Comparison of ENCODE assay signal across 12 cellular contexts in genomic region chr5:141565826-141566575, GRCh38. TPM values are rescaled to one million over a fixed set of nuclear protein-coding genes. Genes with fewer than 3 reads are reported as not detected.
DNase-seq lines count a peak whose midpoint lies in the region; ATAC-seq and TF ChIP-seq lines count a peak whose summit lies in the region.
"Had no signal": no experiment of that assay in that cellular context is flagged by ENCODE, and none has a peak within 500 bp of the region (broad histone marks: within the 10 kb centered on the region; RNA-seq: fewer than 3 reads in every experiment).

No MANE protein-coding gene starts in this region.

- no peaks in the 10 kb centered on the region for H3K27me3 Mint-ChIP-seq in CD8-positive, alpha-beta memory T cell
- no peaks in the 10 kb centered on the region for H3K27me3 Mint-ChIP-seq in activated naive CD8-positive, alpha-beta T cell treated with anti-CD3 and anti-CD28 coated beads for 36 hours
- H3K27me3 Mint-ChIP-seq in natural killer cell (ENCODE audit: low read depth in 2 of 2) = no peaks in the 10 kb centered on the region

- no peaks in the 10 kb centered on the region for H3K27me3 ChIP-seq in CD8-positive, alpha-beta memory T cell (ENCODE audit: insufficient read depth, low read length, poor library complexity, severe bottlenecking)
- H3K27me3 ChIP-seq: esophagus muscularis mucosa had no signal

- H3K4me3 ChIP-seq in CD8-positive, alpha-beta memory T cell (ENCODE audit: low read length) = no peak overlapping the region
- H3K4me3 ChIP-seq: esophagus muscularis mucosa, thoracic aorta had no signal

- POLR2A ChIA-PET in CD8-positive, alpha-beta memory T cell (lab: Charles Lee) = no interaction called here

- peak overlapping the region in 7 of 8 donors; percentile 6 to 84 (median 77) for H3K27ac Mint-ChIP-seq in CD8-positive, alpha-beta memory T cell
- peak overlapping the region; percentile 68 for H3K27ac Mint-ChIP-seq in activated naive CD8-positive, alpha-beta T cell treated with anti-CD3 and anti-CD28 coated beads for 36 hours
- H3K27ac Mint-ChIP-seq in natural killer cell = peak overlapping the region; percentile 26 to 92

- peaks cover 7 to 89% (median 29%) of the 10 kb centered on the region in 3 donors for H3K36me3 Mint-ChIP-seq in CD8-positive, alpha-beta memory T cell
- peaks cover 47% of the 10 kb centered on the region for H3K36me3 Mint-ChIP-seq in activated naive CD8-positive, alpha-beta T cell treated with anti-CD3 and anti-CD28 coated beads for 36 hours
- H3K36me3 Mint-ChIP-seq in natural killer cell = peaks cover 34% of the 10 kb centered on the region

- no peaks in the 10 kb centered on the region for H3K9me3 ChIP-seq in CD8-positive, alpha-beta memory T cell (ENCODE audit: low read length)
- H3K9me3 ChIP-seq: esophagus muscularis mucosa, thoracic aorta had no signal

- no peaks in the 10 kb centered on the region for H3K9me3 Mint-ChIP-seq in CD8-positive, alpha-beta memory T cell
- H3K9me3 Mint-ChIP-seq in activated naive CD8-positive, alpha-beta T cell treated with anti-CD3 and anti-CD28 coated beads for 36 hours = no peaks in the 10 kb centered on the region
- H3K9me3 Mint-ChIP-seq in natural killer cell = no peaks in the 10 kb centered on the region

- peaks cover 4% of the 10 kb centered on the region for H3K4me1 ChIP-seq in CD8-positive, alpha-beta memory T cell (ENCODE audit: insufficient read depth, low read length)

- CTCF ChIA-PET in CD8-positive, alpha-beta memory T cell (lab: Charles Lee) = interaction anchor here (1.4 to 2.8 kb wide), 6 partner anchors 8 to 246 kb away, joined by 3 to 12 read pairs (median 10); partner anchors contain the start of genes DIAPH1, HDAC3, PCDHGB6 and RELL2

- no peak for DNase-seq in CD8-positive, alpha-beta memory T cell
- DNase-seq in HS-5 (ENCODE audit: low read depth) (peak; percentile 53), natural killer cell (no peak), SKM-1 (lab: John Stamatoyannopoulos, UW; ENCODE audit: unreplicated experiment) (no peak), NCI-H1694 (lab: John Stamatoyannopoulos, UW) (no peak)
- no peak for DNase-seq in activated naive CD8-positive, alpha-beta T cell treated with anti-CD3 and anti-CD28 coated beads for 36 hours
- DNase-seq: activated CD8-positive, alpha-beta memory T cell treated with anti-CD3 and anti-CD28 coated beads, Interleukin-2, amount 50 U/mL, for 48 hours; KG1 had no signal

- intact Hi-C loops in natural killer cell (cut with micrococcal nuclease) = loop anchor here (2.0 to 10.0 kb wide), 2 partner anchors 153 to 341 kb away; partner anchors contain the start of genes PCDHB14 and PCDHGA10

- H3K4me1 Mint-ChIP-seq in CD8-positive, alpha-beta memory T cell = peaks cover 30 to 50% (median 37%) of the 10 kb centered on the region in 3 donors
- peaks cover 18% of the 10 kb centered on the region for H3K4me1 Mint-ChIP-seq in activated naive CD8-positive, alpha-beta T cell treated with anti-CD3 and anti-CD28 coated beads for 36 hours
- H3K4me1 Mint-ChIP-seq in natural killer cell = peaks cover 24 to 50% of the 10 kb centered on the region in 2 donors

- no peak for TF ChIP-seq CTCF in natural killer cell (IDR thresholded peaks at IDR 0.05)

- no peak for ATAC-seq in natural killer cell
- no peak for ATAC-seq in HG02588 (IDR thresholded peaks at IDR 0.05; ENCODE audit: unreplicated experiment)
- ATAC-seq in HG03432 (IDR thresholded peaks at IDR 0.05; ENCODE audit: unreplicated experiment) = no peak

- H3K27ac ChIP-seq in CD8-positive, alpha-beta memory T cell (ENCODE audit: low read depth, low read length) = no peak overlapping the region
- H3K27ac ChIP-seq: esophagus muscularis mucosa, thoracic aorta had no signal

- H3K36me3 ChIP-seq in CD8-positive, alpha-beta memory T cell (ENCODE audit: insufficient read depth, low read length) = peaks cover 41% of the 10 kb centered on the region
- H3K36me3 ChIP-seq: thoracic aorta had no signal

- peak overlapping the region in 1 of 7 donors; percentile 38 for H3K4me3 Mint-ChIP-seq in CD8-positive, alpha-beta memory T cell
- no peak overlapping the region for H3K4me3 Mint-ChIP-seq in activated naive CD8-positive, alpha-beta T cell treated with anti-CD3 and anti-CD28 coated beads for 36 hours
- no peak overlapping the region for H3K4me3 Mint-ChIP-seq in natural killer cell

RNA-seq across cellular contexts. Expression of gene DIAPH1, which starts 52.8 kb away (rescaled TPM):
- 100 to 1,000 TPM; 212 to 217 TPM for total RNA-seq in CD8-positive, alpha-beta memory T cell
- 151 TPM for polyA plus RNA-seq in CD8-positive, alpha-beta memory T cell
- total RNA-seq in activated naive CD8-positive, alpha-beta T cell treated with anti-CD3 and anti-CD28 coated beads for 36 hours = 100 to 1,000 TPM; 214 to 220 TPM
- 100 to 1,000 TPM; 410 to 456 (median 419) TPM for total RNA-seq in natural killer cell
